ENCODE assay signal across 18 cellular contexts in genomic region chr16:366476-366875, GRCh38. TPM values are rescaled to one million over a fixed set of nuclear protein-coding genes. Genes with fewer than 3 reads are reported as not detected.
DNase-seq lines count a peak whose midpoint lies in the region; ATAC-seq and TF ChIP-seq lines count a peak whose summit lies in the region.
"Had no signal": no experiment of that assay in that cellular context is flagged by ENCODE, and none has a peak within 500 bp of the region (broad histone marks: within the 10 kb centered on the region; RNA-seq: fewer than 3 reads in every experiment).

No MANE protein-coding gene starts in this region.

- H3K27ac ChIP-seq in heart right ventricle = no peak overlapping the region
- peak overlapping the region; percentile 65 for H3K27ac ChIP-seq in RWPE1
- no peak overlapping the region for H3K27ac ChIP-seq in mesenchymal stem cell (ENCODE audit: low read length, poor library complexity, severe bottlenecking)
- H3K27ac ChIP-seq: HL-60 had no signal

- intact Hi-C loops in Right ventricle myocardium inferior (cut with DNase I) (no loop called here), heart right ventricle (cut with DNase I) (no loop called here)

- H3K9me3 ChIP-seq in heart right ventricle = no peaks in the 10 kb centered on the region
- H3K9me3 ChIP-seq in mesenchymal stem cell (ENCODE audit: control insufficient read depth, low read length) = no peaks in the 10 kb centered on the region
- H3K9me3 ChIP-seq: HAP-1 had no signal

- H2BK12ac ChIP-seq in mesenchymal stem cell (ENCODE audit: low read length in 2 of 2) = no peak overlapping the region

- no peak overlapping the region for H3K4ac ChIP-seq in mesenchymal stem cell (ENCODE audit: low read depth in 1 of 2, low read length in 2 of 2)

- H3K4me3 ChIP-seq in heart right ventricle = no peak overlapping the region
- no peak overlapping the region for H3K4me3 ChIP-seq in mesenchymal stem cell (ENCODE audit: insufficient read depth in 1 of 2, low read depth in 1 of 2, low read length in 2 of 2)
- H3K4me3 ChIP-seq: HAP-1 had no signal

- no peak overlapping the region for H2BK120ac ChIP-seq in mesenchymal stem cell (ENCODE audit: low read depth, low read length)

- peaks cover 12% of the 10 kb centered on the region for H3K4me1 Mint-ChIP-seq in activated naive CD8-positive, alpha-beta T cell treated with anti-CD3 and anti-CD28 coated beads, Interleukin-2, amount 50 U/mL, for 24 hours
- peaks cover 14 to 15% of the 10 kb centered on the region in 2 donors for H3K4me1 Mint-ChIP-seq in natural killer cell treated with Interleukin-12 subunit alpha and Interleukin-12 subunit beta and Interleukin-15 and Interleukin-18, amount 100 ng/mL, for 72 hours (ENCODE audit: low read depth in 2 of 2)

- POLR2A ChIA-PET in RWPE1 (lab: Yijun Ruan, JAX; ENCODE audit: low non-redundant PET) = no interaction called here

- DNase-seq in Right ventricle myocardium inferior (ENCODE audit: missing footprints) = peak; percentile 18
- DNase-seq in heart right ventricle = no peak
- DNase-seq in RWPE1 (ENCODE audit: low spot score) = no peak
- no peak for DNase-seq in mesenchymal stem cell
- no peak for DNase-seq in activated naive CD8-positive, alpha-beta T cell treated with anti-CD3 and anti-CD28 coated beads, Interleukin-2, amount 50 U/mL, for 24 hours
- DNase-seq in NCI-H510A (lab: John Stamatoyannopoulos, UW) = no peak
- DNase-seq in natural killer cell treated with Interleukin-12 subunit alpha and Interleukin-12 subunit beta and Interleukin-15 and Interleukin-18, amount 100 ng/mL, for 72 hours (ENCODE audit: low spot score) = no peak
- DNase-seq: CD8-positive, alpha-beta T cell; COR-L47; DMS153; DMS79 treated with DMSO at 0.1 percent for 48 hours; EL; HFFc6; KBM-7 had no signal

- H3K4me2 ChIP-seq in mesenchymal stem cell (ENCODE audit: low read length, poor library complexity, severe bottlenecking) = no peak overlapping the region

- H3K27me3 ChIP-seq in heart right ventricle = peaks cover 0 to 13% (median 3%) of the 10 kb centered on the region in 7 donors
- peaks cover 7 to 25% of the 10 kb centered on the region in 2 experiments for H3K27me3 ChIP-seq in mesenchymal stem cell (ENCODE audit: control insufficient read depth in 1 of 2, insufficient read depth in 1 of 2, low read length in 2 of 2)

- 90 to 95% methylated on average over 10 of the region's 10 CpGs for WGBS in heart right ventricle, 2 donors
- 95% methylated on average over 8 of the region's 10 CpGs for WGBS in mesenchymal stem cell

- no peaks in the 10 kb centered on the region for H3K9me3 Mint-ChIP-seq in activated naive CD8-positive, alpha-beta T cell treated with anti-CD3 and anti-CD28 coated beads, Interleukin-2, amount 50 U/mL, for 24 hours
- no peaks in the 10 kb centered on the region for H3K9me3 Mint-ChIP-seq in natural killer cell treated with Interleukin-12 subunit alpha and Interleukin-12 subunit beta and Interleukin-15 and Interleukin-18, amount 100 ng/mL, for 72 hours
- H3K9me3 Mint-ChIP-seq: CD14-positive monocyte; CD8-positive, alpha-beta T cell; HFFc6 had no signal

- peaks cover 16% of the 10 kb centered on the region for H3K79me1 ChIP-seq in mesenchymal stem cell (replicated peaks; ENCODE audit: low read length, poor library complexity, severe bottlenecking)

- TF ChIP-seq CTCF in heart right ventricle (IDR thresholded peaks at IDR 0.05) = no peak
- TF ChIP-seq CTCF in RWPE1 (conservative IDR thresholded peaks at IDR 0.05; ENCODE audit: low read depth) = no peak

- peaks cover 11% of the 10 kb centered on the region for H3K36me3 Mint-ChIP-seq in activated naive CD8-positive, alpha-beta T cell treated with anti-CD3 and anti-CD28 coated beads, Interleukin-2, amount 50 U/mL, for 24 hours (ENCODE audit: low read depth)
- no peaks in the 10 kb centered on the region for H3K36me3 Mint-ChIP-seq in natural killer cell treated with Interleukin-12 subunit alpha and Interleukin-12 subunit beta and Interleukin-15 and Interleukin-18, amount 100 ng/mL, for 72 hours

- CTCF ChIA-PET in RWPE1 (lab: Yijun Ruan, JAX) = interaction anchor here (0.6 kb wide), 1 partner anchor 14 kb away, joined by 4 read pairs; the partner anchor contains the start of gene AXIN1

- no peak overlapping the region for H3K4me3 Mint-ChIP-seq in activated naive CD8-positive, alpha-beta T cell treated with anti-CD3 and anti-CD28 coated beads, Interleukin-2, amount 50 U/mL, for 24 hours
- no peak overlapping the region for H3K4me3 Mint-ChIP-seq in natural killer cell treated with Interleukin-12 subunit alpha and Interleukin-12 subunit beta and Interleukin-15 and Interleukin-18, amount 100 ng/mL, for 72 hours
- H3K4me3 Mint-ChIP-seq: B cell; CD14-positive monocyte; CD8-positive, alpha-beta T cell; HFFc6 had no signal

- peaks cover 3% of the 10 kb centered on the region for H3K27me3 Mint-ChIP-seq in activated naive CD8-positive, alpha-beta T cell treated with anti-CD3 and anti-CD28 coated beads, Interleukin-2, amount 50 U/mL, for 24 hours
- no peaks in the 10 kb centered on the region for H3K27me3 Mint-ChIP-seq in natural killer cell treated with Interleukin-12 subunit alpha and Interleukin-12 subunit beta and Interleukin-15 and Interleukin-18, amount 100 ng/mL, for 72 hours

- H3K36me3 ChIP-seq in heart right ventricle = peaks cover 0 to 35% (median 26%) of the 10 kb centered on the region in 9 donors
- peaks cover 30 to 49% of the 10 kb centered on the region in 2 experiments for H3K36me3 ChIP-seq in mesenchymal stem cell (ENCODE audit: control insufficient read depth in 1 of 2, insufficient read depth in 2 of 2, low read depth in 1 of 2, low read length in 2 of 2)

- H3K23ac ChIP-seq in mesenchymal stem cell (ENCODE audit: low read length in 2 of 2) = no peak overlapping the region

- no peak overlapping the region for H3K27ac Mint-ChIP-seq in activated naive CD8-positive, alpha-beta T cell treated with anti-CD3 and anti-CD28 coated beads, Interleukin-2, amount 50 U/mL, for 24 hours
- no peak overlapping the region for H3K27ac Mint-ChIP-seq in natural killer cell treated with Interleukin-12 subunit alpha and Interleukin-12 subunit beta and Interleukin-15 and Interleukin-18, amount 100 ng/mL, for 72 hours
- H3K27ac Mint-ChIP-seq: B cell; CD8-positive, alpha-beta T cell; HFFc6 had no signal

- no peak overlapping the region for H2AK5ac ChIP-seq in mesenchymal stem cell (ENCODE audit: low read length, severe bottlenecking)

- H2BK15ac ChIP-seq in mesenchymal stem cell (ENCODE audit: low read depth, poor library complexity, severe bottlenecking) = no peak overlapping the region

- H3K9ac ChIP-seq in mesenchymal stem cell (ENCODE audit: low read length) = no peak overlapping the region

- H3K14ac ChIP-seq in mesenchymal stem cell (ENCODE audit: low read length in 2 of 2) = no peak overlapping the region

- H2AFZ ChIP-seq in mesenchymal stem cell (ENCODE audit: low read depth, low read length) = no peak overlapping the region

- H3K4me1 ChIP-seq in heart right ventricle (peaks cover 10 to 24% (median 16%) of the 10 kb centered on the region in 9 donors), mesenchymal stem cell (ENCODE audit: control insufficient read depth, insufficient read depth, low read depth, low read length) (peaks cover 28% of the 10 kb centered on the region)

- peak overlapping the region; percentile 53 for H4K8ac ChIP-seq in mesenchymal stem cell (ENCODE audit: low read length)

- no peak for ATAC-seq in Right ventricle myocardium inferior
- no peak for ATAC-seq in heart right ventricle
- ATAC-seq in activated naive CD8-positive, alpha-beta T cell treated with anti-CD3 and anti-CD28 coated beads, Interleukin-2, amount 50 U/mL, for 24 hours = no peak
- no peak for ATAC-seq in natural killer cell treated with Interleukin-12 subunit alpha and Interleukin-12 subunit beta and Interleukin-15 and Interleukin-18, amount 100 ng/mL, for 72 hours
- ATAC-seq: CD8-positive, alpha-beta T cell had no signal

- H4K91ac ChIP-seq in mesenchymal stem cell (ENCODE audit: low read length) = no peak overlapping the region

- no peak overlapping the region for H3K18ac ChIP-seq in mesenchymal stem cell (ENCODE audit: low read depth in 1 of 2, low read length in 2 of 2)

- no peak overlapping the region for H2BK5ac ChIP-seq in mesenchymal stem cell (ENCODE audit: low read depth, low read length, poor library complexity, severe bottlenecking)

RNA-seq across cellular contexts. Expression of gene MRPL28, which starts 3.9 kb away (rescaled TPM):
- total RNA-seq in Right ventricle myocardium inferior (83.1 TPM), heart right ventricle (10 to 100 TPM; 64.9 to 78.6 (median 74.6) TPM)
- 100 to 1,000 TPM; 134 to 169 TPM for polyA plus RNA-seq in heart right ventricle
- polyA plus RNA-seq in mesenchymal stem cell (2013, experiment 1 of 2) = 82.6 TPM
- polyA plus RNA-seq in mesenchymal stem cell (2013, experiment 2 of 2) = 81.5 TPM
- total RNA-seq in natural killer cell treated with Interleukin-12 subunit alpha and Interleukin-12 subunit beta and Interleukin-15 and Interleukin-18, amount 100 ng/mL, for 72 hours = 10 to 100 TPM; 80.6 to 98.6 TPM

RNA-seq across cellular contexts. Expression of gene AXIN1, which starts 14.0 kb away (rescaled TPM):
- total RNA-seq in Right ventricle myocardium inferior (12.8 TPM), heart right ventricle (10 to 100 TPM in 4 of 10 donors, 1 to 10 TPM in 6; 7.7 to 16.1 (median 9.2) TPM)
- polyA plus RNA-seq in heart right ventricle = 10 to 100 TPM in 1 of 2 donors, 1 to 10 TPM in 1; 9.4 to 14.9 TPM
- polyA plus RNA-seq in mesenchymal stem cell (2013, experiment 1 of 2) = 8.3 TPM
- polyA plus RNA-seq in mesenchymal stem cell (2013, experiment 2 of 2) = 8.7 TPM
- 10 to 100 TPM; 20.1 to 29.1 TPM for total RNA-seq in natural killer cell treated with Interleukin-12 subunit alpha and Interleukin-12 subunit beta and Interleukin-15 and Interleukin-18, amount 100 ng/mL, for 72 hours

RNA-seq across cellular contexts. Expression of gene PGAP6, which starts 15.3 kb away (rescaled TPM):
- total RNA-seq in Right ventricle myocardium inferior = 32.1 TPM
- 10 to 100 TPM; 27.1 to 57.3 (median 33.1) TPM for total RNA-seq in heart right ventricle
- 10 to 100 TPM; 27.8 to 45.3 TPM for polyA plus RNA-seq in heart right ventricle
- polyA plus RNA-seq in mesenchymal stem cell (2013, experiment 1 of 2) = 84.3 TPM
- polyA plus RNA-seq in mesenchymal stem cell (2013, experiment 2 of 2) = 88.5 TPM
- total RNA-seq in natural killer cell treated with Interleukin-12 subunit alpha and Interleukin-12 subunit beta and Interleukin-15 and Interleukin-18, amount 100 ng/mL, for 72 hours = 10 to 100 TPM; 39.4 to 46.8 TPM

RNA-seq across cellular contexts. Expression of gene NME4, which starts 30.5 kb away (rescaled TPM):
- 91.3 TPM for total RNA-seq in Right ventricle myocardium inferior
- 10 to 100 TPM; 57.8 to 97.0 (median 75.4) TPM for total RNA-seq in heart right ventricle
- 10 to 100 TPM; 48.1 to 97.2 TPM for polyA plus RNA-seq in heart right ventricle
- polyA plus RNA-seq in mesenchymal stem cell (2013, experiment 1 of 2) = 411 TPM
- polyA plus RNA-seq in mesenchymal stem cell (2013, experiment 2 of 2) = 395 TPM
- 1 to 10 TPM; 2.7 to 9.1 TPM for total RNA-seq in natural killer cell treated with Interleukin-12 subunit alpha and Interleukin-12 subunit beta and Interleukin-15 and Interleukin-18, amount 100 ng/mL, for 72 hours

RNA-seq across cellular contexts. Expression of gene DECR2, which starts 35.2 kb away (rescaled TPM):
- total RNA-seq in Right ventricle myocardium inferior (10.6 TPM), heart right ventricle (10 to 100 TPM in 7 of 10 donors, 1 to 10 TPM in 3; 7.0 to 17.4 (median 11.6) TPM)
- polyA plus RNA-seq in heart right ventricle = 10 to 100 TPM in 1 of 2 donors, 1 to 10 TPM in 1; 9.3 to 26.0 TPM
- 21.5 TPM for polyA plus RNA-seq in mesenchymal stem cell (2013, experiment 1 of 2)
- polyA plus RNA-seq in mesenchymal stem cell (2013, experiment 2 of 2) = 21.2 TPM
- total RNA-seq in natural killer cell treated with Interleukin-12 subunit alpha and Interleukin-12 subunit beta and Interleukin-15 and Interleukin-18, amount 100 ng/mL, for 72 hours = 10 to 100 TPM in 1 of 2 donors, 1 to 10 TPM in 1; 4.5 to 28.6 TPM
